ENCODE assay signal across 15 cellular contexts in the genomic region with DNA sequence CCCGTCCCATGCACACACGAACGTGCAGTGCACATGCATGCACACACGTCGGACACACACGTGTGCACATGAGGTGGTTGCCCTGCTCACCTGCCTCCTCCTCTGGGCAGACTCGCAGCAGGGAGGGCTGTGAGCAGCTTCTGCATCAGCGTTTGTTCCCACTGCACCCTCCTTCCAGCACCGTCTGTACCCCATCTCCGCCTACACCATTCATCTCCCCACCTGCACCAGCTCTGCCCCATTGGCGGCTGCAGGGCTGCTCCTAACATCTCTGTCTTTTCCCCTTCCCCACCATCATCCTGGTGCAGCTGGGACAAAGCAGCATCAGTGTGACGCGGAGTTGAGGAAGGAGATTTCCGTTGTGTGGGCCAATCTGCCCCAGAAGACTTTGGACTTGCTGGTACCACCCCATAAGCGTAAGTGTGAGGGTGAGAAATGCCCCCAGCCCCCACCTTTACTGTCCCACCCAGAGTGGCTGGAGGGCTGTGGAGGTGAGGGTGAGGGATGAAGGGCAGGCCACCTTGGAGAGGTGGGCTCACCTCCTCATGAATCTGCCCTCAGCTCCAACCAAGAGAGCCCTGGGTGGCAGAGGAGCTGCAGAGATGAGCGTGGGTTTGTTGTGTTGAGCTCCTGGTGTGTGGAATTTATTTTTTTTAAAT.
A peak's percentile ranks its signal among the peaks of the same experiment; 100 is the strongest.
DNase-seq lines count a peak whose midpoint lies in the region; ATAC-seq and TF ChIP-seq lines count a peak whose summit lies in the region.
"Had no signal": no experiment of that assay in that cellular context is flagged by ENCODE, and none has a peak within 500 bp of the region (broad histone marks: within the 10 kb centered on the region; RNA-seq: fewer than 3 reads in every experiment).

No MANE protein-coding gene starts in this region.

- H3K27ac ChIP-seq in neural progenitor cell, result no peak overlapping the region
- H3K27ac ChIP-seq: C4-2B, GM23248 had no signal

- H4K20me1 ChIP-seq in neural progenitor cell (ENCODE audit: low read depth), result no peaks in the 10 kb centered on the region

- H3K4me1 Mint-ChIP-seq in glutamatergic neuron (ENCODE audit: low read depth, unreplicated experiment) (no peaks in the 10 kb centered on the region), neural progenitor cell (no peaks in the 10 kb centered on the region), progenitor cell of endocrine pancreas (ENCODE audit: low read depth) (no peaks in the 10 kb centered on the region)

- no peak overlapping the region for H2AFZ ChIP-seq in neural progenitor cell (replicated peaks)
- H2AFZ ChIP-seq: GM23248 had no signal

- DNase-seq in 8988T (peak; percentile 18), H7 (peak; percentile 30), glutamatergic neuron (no peak), putamen (ENCODE audit: low spot score) (peak; percentile 66), neural progenitor cell (ENCODE audit: low spot score) (no peak), progenitor cell of endocrine pancreas (ENCODE audit: low spot score, unreplicated experiment) (no peak)
- DNase-seq: GM23248, NCI-H1417, NCI-H187 treated with DMSO at 0.1 percent for 48 hours, NCI-H69, SHP77 had no signal

- H3K36me3 Mint-ChIP-seq in glutamatergic neuron (ENCODE audit: unreplicated experiment) (peaks cover 23% of the 10 kb centered on the region), neural progenitor cell (no peaks in the 10 kb centered on the region), progenitor cell of endocrine pancreas (ENCODE audit: insufficient read depth) (no peaks in the 10 kb centered on the region)

- H3K27me3 Mint-ChIP-seq in glutamatergic neuron (ENCODE audit: unreplicated experiment) (peaks cover 17% of the 10 kb centered on the region), neural progenitor cell (ENCODE audit: insufficient read depth, low read depth) (peaks cover 9% of the 10 kb centered on the region), progenitor cell of endocrine pancreas (no peaks in the 10 kb centered on the region)

- no peak overlapping the region for H3K9ac ChIP-seq in neural progenitor cell
- H3K9ac ChIP-seq: GM23248 had no signal

- H3K27ac Mint-ChIP-seq in glutamatergic neuron (ENCODE audit: unreplicated experiment), result peak overlapping the region; percentile 11
- no peak overlapping the region for H3K27ac Mint-ChIP-seq in neural progenitor cell
- no peak overlapping the region for H3K27ac Mint-ChIP-seq in progenitor cell of endocrine pancreas

- H3K27me3 ChIP-seq in H7 (ENCODE audit: control insufficient read depth, insufficient read depth, low read length) (no peaks in the 10 kb centered on the region), neural progenitor cell (no peaks in the 10 kb centered on the region)

- no peak for ATAC-seq in GM21528 (IDR thresholded peaks at IDR 0.05; ENCODE audit: low FRiP score, unreplicated experiment)
- no peak for ATAC-seq in GM18861 (IDR thresholded peaks at IDR 0.05; ENCODE audit: unreplicated experiment)
- ATAC-seq: K562 had no signal

- no peaks in the 10 kb centered on the region for H3K36me3 ChIP-seq in H7 (replicated peaks; ENCODE audit: control insufficient read depth, insufficient read depth, low read length)
- H3K36me3 ChIP-seq in neural progenitor cell, result no peaks in the 10 kb centered on the region

- H3K4me2 ChIP-seq in neural progenitor cell, result no peak overlapping the region

- no peaks in the 10 kb centered on the region for H3F3A ChIP-seq in neural progenitor cell (ENCODE audit: low read depth)

- H3K4me3 ChIP-seq in H7 (ENCODE audit: insufficient read depth, low read depth, low read length) (no peak overlapping the region), neural progenitor cell (no peak overlapping the region)
- H3K4me3 ChIP-seq: GM23248, K562 had no signal

- no peaks in the 10 kb centered on the region for H3K9me3 ChIP-seq in neural progenitor cell (ENCODE audit: low read depth)

- H3K4me3 Mint-ChIP-seq in glutamatergic neuron (ENCODE audit: unreplicated experiment), result peak overlapping the region; percentile 14
- H3K4me3 Mint-ChIP-seq in neural progenitor cell, result no peak overlapping the region
- H3K4me3 Mint-ChIP-seq in progenitor cell of endocrine pancreas (ENCODE audit: low read depth), result no peak overlapping the region

- H3K4me1 ChIP-seq in neural progenitor cell, result no peaks in the 10 kb centered on the region

- no peak for TF ChIP-seq CTCF in glutamatergic neuron (IDR thresholded peaks at IDR 0.05; ENCODE audit: partially characterized antibody, unreplicated experiment)
- no peak for TF ChIP-seq CTCF in neural progenitor cell (IDR thresholded peaks at IDR 0.05)
- TF ChIP-seq CTCF in progenitor cell of endocrine pancreas (IDR thresholded peaks at IDR 0.05; ENCODE audit: unreplicated experiment), result no peak

- H3K9me3 Mint-ChIP-seq in glutamatergic neuron (ENCODE audit: unreplicated experiment) (peaks cover 24% of the 10 kb centered on the region), neural progenitor cell (peaks cover 7% of the 10 kb centered on the region), progenitor cell of endocrine pancreas (ENCODE audit: low read depth) (peaks cover 13% of the 10 kb centered on the region)

- H3K79me2 ChIP-seq in neural progenitor cell (ENCODE audit: low read depth), result no peaks in the 10 kb centered on the region

Comparison
In these comparisons a context has a peak if more than half of its experiments do, and no peak if none do; other contexts are left out.
1. DNase-seq: peak in 8988T (single experiment), H7 (single experiment) and putamen (single experiment); none in glutamatergic neuron (single experiment), neural progenitor cell (single experiment) and progenitor cell of endocrine pancreas (single experiment).